In genomic region chr2:210113636-210114235, GRCh38 we compare ENCODE assay signal across 18 cellular contexts. TPM values are rescaled to one million over a fixed set of nuclear protein-coding genes. Genes with fewer than 3 reads are reported as not detected.
DNase-seq lines count a peak whose midpoint lies in the region; ATAC-seq, FAIRE-seq and TF ChIP-seq lines count a peak whose summit lies in the region.
"Had no signal": no experiment of that assay in that cellular context is flagged by ENCODE, and none has a peak within 500 bp of the region (broad histone marks: within the 10 kb centered on the region; RNA-seq: fewer than 3 reads in every experiment).

No MANE protein-coding gene starts in this region.

- TF ChIP-seq POLR2A in GM12878 (IDR thresholded peaks at IDR 0.05; ENCODE audit: low read depth, low read length): no peak

- no peak for TF ChIP-seq CTCF in HEK293 (tag by site-specific recombination; IDR thresholded peaks at IDR 0.05)
- TF ChIP-seq CTCF in GM12878 (IDR thresholded peaks at IDR 0.05 in 2 of 3, conservative IDR thresholded peaks at IDR 0.05 in 1 of 3; ENCODE audit: control insufficient read depth in 2 of 3, extremely low read depth in 1 of 3, insufficient read depth in 1 of 3, low read depth in 3 of 3, low read length in 3 of 3): no peak

- no peak overlapping the region for H2AFZ ChIP-seq in GM12878 (ENCODE audit: control insufficient read depth, low read depth, low read length)
- H2AFZ ChIP-seq: GM23338 had no signal

- no peak overlapping the region for H3K9ac ChIP-seq in GM12878 (ENCODE audit: control insufficient read depth, insufficient read depth, low read length)
- H3K9ac ChIP-seq: BLaER1 had no signal

- H3K4me2 ChIP-seq in GM12878 (ENCODE audit: control insufficient read depth, insufficient read depth): no peak overlapping the region
- H3K4me2 ChIP-seq: A549, BLaER1, GM23338 had no signal

- H3K9me3 ChIP-seq in HEK293 (ENCODE audit: control insufficient read depth, insufficient read depth, low read depth, low read length): no peaks in the 10 kb centered on the region
- no peaks in the 10 kb centered on the region; the same call in 1 of the 3 replicates for H3K9me3 ChIP-seq in GM12878 (replicated peaks; ENCODE audit: control insufficient read depth, insufficient read depth, low read length)
- H3K9me3 ChIP-seq: A549 had no signal

- no peaks in the 10 kb centered on the region for H3K27me3 ChIP-seq in GM12878 (replicated peaks in 1 of 2; ENCODE audit: control insufficient read depth in 2 of 2, insufficient read depth in 2 of 2, low read length in 1 of 2)
- H3K27me3 ChIP-seq: BLaER1 had no signal

- RAD21 ChIA-PET in GM12878 (lab: Charles Lee; ENCODE audit: unreplicated experiment): no interaction called here

- 67% methylated on average over 3 of the region's 3 CpGs for WGBS in GM12878 (ENCODE audit: insufficient coverage, insufficient replicate concordance, low lambda C conversion rate, missing lambda C conversion rate)

- SMC1A ChIA-PET in GM12878 (lab: Charles Lee; ENCODE audit: uncharacterized antibody, unreplicated experiment): interaction anchor here (1.0 kb wide), 1 partner anchor 43 kb away, joined by 4 read pairs; no protein-coding TSS in a partner anchor

- BruUV-seq in GM12878 (replicated peaks; lab: Mats Ljungman, UMichigan): no TSS peak

- no peak overlapping the region for H3K4me3 ChIP-seq in HEK293 (ENCODE audit: low read depth, low read length)
- H3K4me3 ChIP-seq in GM12878: no peak overlapping the region
- H3K4me3 ChIP-seq: A549, BLaER1, GM23338 had no signal

- no peaks in the 10 kb centered on the region for H3K79me2 ChIP-seq in GM12878 (ENCODE audit: control insufficient read depth, insufficient read depth, low read length)

- POLR2A ChIA-PET in HEK293 (lab: Yijun Ruan, JAX) (no interaction called here), GM12878 (lab: Charles Lee) (no interaction called here)

- TF ChIP-seq RAD21 in GM12878 (IDR thresholded peaks at IDR 0.05; ENCODE audit: insufficient read depth, low read depth, low read length): no peak

- peak; percentile 5 for DNase-seq in DMS 273 (lab: John Stamatoyannopoulos, UW; ENCODE audit: unreplicated experiment)
- no peak for DNase-seq in DMS 273 treated with DMSO at 0.1 percent for 48 hours (lab: John Stamatoyannopoulos, UW)
- DNase-seq in GM12878 (ENCODE audit: low read depth, low spot score): no peak
- DNase-seq in NCI-H2171 (lab: John Stamatoyannopoulos, UW): no peak
- DNase-seq in DMS53 treated with DMSO at 0.1 percent for 48 hours (lab: John Stamatoyannopoulos, UW; ENCODE audit: unreplicated experiment): no peak
- DNase-seq: CD4-positive, alpha-beta memory T cell; DMS53; KG1 had no signal

- TF ChIP-seq EP300 in GM12878 (IDR thresholded peaks at IDR 0.05; ENCODE audit: borderline replicate concordance in 1 of 2, control insufficient read depth in 1 of 2, low read depth in 2 of 2, low read length in 2 of 2): no peak

- FAIRE-seq in GM12878 (lab: Jason Lieb, UNC): no peak
- FAIRE-seq: A549, G401.6, GM12892, GM18507, HTR-8/SVneo had no signal

- ATAC-seq in GM12878 (no peak), HG02852 (IDR thresholded peaks at IDR 0.05; ENCODE audit: unreplicated experiment) (no peak)
- ATAC-seq: A549, GM23338 had no signal

- H3K4me1 ChIP-seq in HEK293 (ENCODE audit: control insufficient read depth, insufficient read depth, low read length) (no peaks in the 10 kb centered on the region), GM12878 (ENCODE audit: control insufficient read depth, insufficient read depth, low read length) (no peaks in the 10 kb centered on the region)
- H3K4me1 ChIP-seq: A549 had no signal

- CTCF ChIA-PET in HEK293 (lab: Yijun Ruan, JAX): interaction anchor here (0.8 kb wide), 1 partner anchor 40 kb away, joined by 4 read pairs; no protein-coding TSS in a partner anchor
- CTCF ChIA-PET in GM12878 (lab: Yijun Ruan, JAX): interaction anchor here (1.0 kb wide), 2 partner anchors 9 to 14 kb away, joined by 3 to 4 read pairs; no protein-coding TSS in a partner anchor

- H3K36me3 ChIP-seq in HEK293 (ENCODE audit: control insufficient read depth in 2 of 2, insufficient read depth in 1 of 2, low read length in 2 of 2) (no peaks in the 10 kb centered on the region), GM12878 (ENCODE audit: control insufficient read depth in 2 of 2, insufficient read depth in 2 of 2, low read length in 1 of 2) (no peaks in the 10 kb centered on the region)

- H4K20me1 ChIP-seq in GM12878 (ENCODE audit: control insufficient read depth, insufficient read depth): no peaks in the 10 kb centered on the region
- H4K20me1 ChIP-seq: BLaER1 had no signal

- intact Hi-C loops in GM12878 (cut with micrococcal nuclease; ENCODE audit: unreplicated experiment): no loop called here

- in situ Hi-C loops in GM12878 (cut with MboI): no loop called here

- H3K27ac ChIP-seq in HEK293 (ENCODE audit: extremely low read depth, low read depth, low read length) (no peak overlapping the region), GM12878 (ENCODE audit: control insufficient read depth, insufficient read depth) (no peak overlapping the region)
- H3K27ac ChIP-seq: 22Rv1, A549, BLaER1 had no signal

TF ChIP-seq in HEK293, 187 proteins besides CTCF, POLR2A, EP300 and RAD21:
- TF ChIP-seq ZNF558 (tag by site-specific recombination; IDR thresholded peaks at IDR 0.05): peak; percentile 91
- TF ChIP-seq BCL11A (tag by site-specific recombination; IDR thresholded peaks at IDR 0.05; ENCODE audit: low read depth): no peak

TF ChIP-seq in GM12878, 131 proteins besides CTCF, POLR2A, EP300 and RAD21:
- 0 out of 2 replicates have a peak, but pooled peaks have one; percentile 30 for TF ChIP-seq CBX5 (IDR thresholded peaks at IDR 0.05; ENCODE audit: low read depth)
- no peak for TF ChIP-seq ZNF384 (IDR thresholded peaks at IDR 0.05; ENCODE audit: borderline replicate concordance, low read depth, low read length)

RNA-seq across cellular contexts. Expression of gene KANSL1L, which starts 57.5 kb away (rescaled TPM):
- 31.4 and 31.8 TPM in 2 replicates for total RNA-seq in GM12878 (2013; cell fraction: nucleolus; rRNA removed)
- 3.6 and 7.0 TPM in 2 replicates for total RNA-seq in GM12878 (2014; rRNA removed)
- 7.1 and 8.6 TPM in 2 replicates for total RNA-seq in GM12878 (2014; rRNA removed; fragmentation: Illumina TruSeq; extraction: Trizol)
- 4.3 and 4.5 TPM in 2 replicates for total RNA-seq in GM12878 (2021)
- 2.0 TPM for polyA plus RNA-seq in GM12878 (2011; ENCODE audit: low read depth)
- polyA plus RNA-seq in GM12878 (2011; rRNA removed): 9.5 and 15.6 TPM in 2 replicates
- polyA plus RNA-seq in GM12878 (2011; cell fraction: cytosol; rRNA removed): 3.7 and 4.7 TPM in 2 replicates
- polyA plus RNA-seq in GM12878 (2011; cell fraction: nucleus; rRNA removed): 9.0 and 9.5 TPM in 2 replicates
- 3.7 and 3.8 TPM in 2 replicates for polyA plus RNA-seq in GM12878 (2012)
- polyA plus RNA-seq in GM12878 (2014; fragmentation: Illumina TruSeq; extraction: Trizol): 6.5 and 9.0 TPM in 2 replicates
- 1 to 10 TPM; 1.2 to 1.8 TPM for polyA plus RNA-seq in GM12878 (2014; fragmentation: Nextera tagmentation; extraction: Ambion mirVana)
- 3.9 and 5.6 TPM in 2 replicates for polyA plus RNA-seq in GM12878 (2014; rRNA removed)
- polyA plus RNA-seq in GM12878 (2016; fragmentation: Nextera tagmentation; extraction: Ambion mirVana): 1 to 10 TPM; 2.6 to 3.6 TPM
- polyA minus RNA-seq in GM12878 (2011; rRNA and poly(A)+ RNA removed): 10.3 and 10.5 TPM in 2 replicates
- 4.1 and 5.3 TPM in 2 replicates for polyA minus RNA-seq in GM12878 (2011; cell fraction: cytosol; rRNA and poly(A)+ RNA removed)
- 9.9 and 15.5 TPM in 2 replicates for polyA minus RNA-seq in GM12878 (2011; cell fraction: nucleus; rRNA and poly(A)+ RNA removed)
